In the genomic region with DNA sequence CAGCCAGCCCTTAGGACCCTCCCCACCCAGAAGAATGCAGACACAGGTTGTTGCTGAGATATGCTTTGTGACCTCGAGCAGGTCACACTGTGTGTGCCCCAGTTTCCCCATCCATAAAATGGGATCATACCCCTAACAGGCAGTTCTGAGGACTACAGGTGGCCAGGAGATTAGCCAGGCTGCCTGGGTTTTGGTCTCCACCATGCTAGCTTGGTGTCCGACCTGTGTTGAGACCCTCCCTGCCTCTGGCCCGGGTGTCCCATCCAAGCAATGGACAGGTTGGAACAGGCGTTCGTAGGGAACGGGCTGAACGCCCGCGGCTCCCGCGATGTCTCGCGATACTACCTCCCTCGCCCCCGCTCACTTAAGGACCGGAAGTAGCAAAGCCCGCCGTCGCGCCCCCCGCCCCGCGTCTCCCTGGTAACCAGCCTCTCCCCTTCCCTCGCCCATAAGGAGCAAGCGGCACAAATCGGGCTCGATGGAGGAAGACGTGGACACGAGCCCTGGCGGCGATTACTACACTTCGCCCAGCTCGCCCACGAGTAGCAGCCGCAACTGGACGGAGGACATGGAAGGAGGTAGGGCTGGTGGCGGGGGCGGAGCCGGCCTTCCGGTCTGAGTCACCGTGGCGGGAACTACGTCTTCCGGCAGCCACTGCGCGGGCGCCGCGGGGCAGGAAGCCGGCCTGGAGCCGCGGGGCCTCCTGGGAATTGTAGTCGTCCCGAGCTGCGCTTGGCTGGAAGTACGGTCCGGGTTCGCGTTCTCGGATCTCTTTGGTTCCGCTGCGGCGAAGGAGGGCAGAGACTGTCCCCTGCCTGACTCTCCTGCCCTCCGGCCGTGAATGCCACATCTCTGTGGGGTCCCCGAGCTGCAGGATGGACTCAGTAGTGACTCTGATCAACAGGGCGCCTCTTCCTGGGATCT, we compare ENCODE assay signal across 2 cellular contexts.
TF ChIP-seq lines count a peak whose summit lies in the region.

No MANE protein-coding gene starts in this region.

TF ChIP-seq in HCT116, 20 proteins besides CTCF, POLR2A, EP300 and RAD21:
- TF ChIP-seq CBX3 (IDR thresholded peaks at IDR 0.05; ENCODE audit: low read depth) (0 out of 2 replicates have a peak, but pooled peaks have one; percentile 29), EGR1 (IDR thresholded peaks at IDR 0.05; ENCODE audit: low read depth) (peak; percentile 100), SRF (IDR thresholded peaks at IDR 0.05; ENCODE audit: low read depth) (peak; percentile 75; the same call in 1 of the 2 replicates), JUND (IDR thresholded peaks at IDR 0.05) (peak; percentile 76), ZNF274 (IDR thresholded peaks at IDR 0.05; ENCODE audit: low read depth, low read length) (no peak), POLR2AphosphoS5 (IDR thresholded peaks at IDR 0.05; ENCODE audit: low read depth, low read length) (peak; percentile 70), EZH2phosphoT487 (IDR thresholded peaks at IDR 0.05; ENCODE audit: borderline replicate concordance) (no peak), ZFX (IDR thresholded peaks at IDR 0.05) (no peak; the same call in 1 of the 2 replicates), SP1 (IDR thresholded peaks at IDR 0.05; ENCODE audit: low read depth) (0 out of 2 replicates have a peak, but pooled peaks have one; percentile 50), TCF7L2 (IDR thresholded peaks at IDR 0.05; ENCODE audit: borderline replicate concordance, extremely low read depth, insufficient read depth, insufficient read length) (peak; percentile 22), FOSL1 (IDR thresholded peaks at IDR 0.05; ENCODE audit: low read depth) (peak; percentile 80), YY1 (IDR thresholded peaks at IDR 0.05; ENCODE audit: extremely low read depth, insufficient replicate concordance, low read depth, low read length) (peak; percentile 19), SIN3A (IDR thresholded peaks at IDR 0.05; ENCODE audit: low read depth) (no peak), ELF1 (IDR thresholded peaks at IDR 0.05; ENCODE audit: borderline replicate concordance, low read depth) (peak; percentile 87; the same call in 1 of the 2 replicates), EZH2 (IDR thresholded peaks at IDR 0.05) (no peak), CEBPB (IDR thresholded peaks at IDR 0.05; ENCODE audit: low read depth) (no peak)
- TF ChIP-seq, protein P1, sequence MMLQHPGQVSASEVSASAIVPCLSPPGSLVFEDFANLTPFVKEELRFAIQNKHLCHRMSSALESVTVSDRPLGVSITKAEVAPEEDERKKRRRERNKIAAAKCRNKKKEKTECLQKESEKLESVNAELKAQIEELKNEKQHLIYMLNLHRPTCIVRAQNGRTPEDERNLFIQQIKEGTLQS (IDR thresholded peaks at IDR 0.05), result no peak
- TF ChIP-seq, protein P2, sequence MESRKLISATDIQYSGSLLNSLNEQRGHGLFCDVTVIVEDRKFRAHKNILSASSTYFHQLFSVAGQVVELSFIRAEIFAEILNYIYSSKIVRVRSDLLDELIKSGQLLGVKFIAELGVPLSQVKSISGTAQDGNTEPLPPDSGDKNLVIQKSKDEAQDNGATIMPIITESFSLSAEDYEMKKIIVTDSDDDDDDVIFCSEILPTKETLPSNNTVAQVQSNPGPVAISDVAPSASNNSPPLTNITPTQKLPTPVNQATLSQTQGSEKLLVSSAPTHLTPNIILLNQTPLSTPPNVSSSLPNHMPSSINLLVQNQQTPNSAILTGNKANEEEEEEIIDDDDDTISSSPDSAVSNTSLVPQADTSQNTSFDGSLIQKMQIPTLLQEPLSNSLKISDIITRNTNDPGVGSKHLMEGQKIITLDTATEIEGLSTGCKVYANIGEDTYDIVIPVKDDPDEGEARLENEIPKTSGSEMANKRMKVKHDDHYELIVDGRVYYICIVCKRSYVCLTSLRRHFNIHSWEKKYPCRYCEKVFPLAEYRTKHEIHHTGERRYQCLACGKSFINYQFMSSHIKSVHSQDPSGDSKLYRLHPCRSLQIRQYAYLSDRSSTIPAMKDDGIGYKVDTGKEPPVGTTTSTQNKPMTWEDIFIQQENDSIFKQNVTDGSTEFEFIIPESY (IDR thresholded peaks at IDR 0.05; ENCODE audit: extremely low read depth, insufficient replicate concordance, low read length), result peak; percentile 88
- TF ChIP-seq, protein P3, sequence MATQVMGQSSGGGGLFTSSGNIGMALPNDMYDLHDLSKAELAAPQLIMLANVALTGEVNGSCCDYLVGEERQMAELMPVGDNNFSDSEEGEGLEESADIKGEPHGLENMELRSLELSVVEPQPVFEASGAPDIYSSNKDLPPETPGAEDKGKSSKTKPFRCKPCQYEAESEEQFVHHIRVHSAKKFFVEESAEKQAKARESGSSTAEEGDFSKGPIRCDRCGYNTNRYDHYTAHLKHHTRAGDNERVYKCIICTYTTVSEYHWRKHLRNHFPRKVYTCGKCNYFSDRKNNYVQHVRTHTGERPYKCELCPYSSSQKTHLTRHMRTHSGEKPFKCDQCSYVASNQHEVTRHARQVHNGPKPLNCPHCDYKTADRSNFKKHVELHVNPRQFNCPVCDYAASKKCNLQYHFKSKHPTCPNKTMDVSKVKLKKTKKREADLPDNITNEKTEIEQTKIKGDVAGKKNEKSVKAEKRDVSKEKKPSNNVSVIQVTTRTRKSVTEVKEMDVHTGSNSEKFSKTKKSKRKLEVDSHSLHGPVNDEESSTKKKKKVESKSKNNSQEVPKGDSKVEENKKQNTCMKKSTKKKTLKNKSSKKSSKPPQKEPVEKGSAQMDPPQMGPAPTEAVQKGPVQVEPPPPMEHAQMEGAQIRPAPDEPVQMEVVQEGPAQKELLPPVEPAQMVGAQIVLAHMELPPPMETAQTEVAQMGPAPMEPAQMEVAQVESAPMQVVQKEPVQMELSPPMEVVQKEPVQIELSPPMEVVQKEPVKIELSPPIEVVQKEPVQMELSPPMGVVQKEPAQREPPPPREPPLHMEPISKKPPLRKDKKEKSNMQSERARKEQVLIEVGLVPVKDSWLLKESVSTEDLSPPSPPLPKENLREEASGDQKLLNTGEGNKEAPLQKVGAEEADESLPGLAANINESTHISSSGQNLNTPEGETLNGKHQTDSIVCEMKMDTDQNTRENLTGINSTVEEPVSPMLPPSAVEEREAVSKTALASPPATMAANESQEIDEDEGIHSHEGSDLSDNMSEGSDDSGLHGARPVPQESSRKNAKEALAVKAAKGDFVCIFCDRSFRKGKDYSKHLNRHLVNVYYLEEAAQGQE (IDR thresholded peaks at IDR 0.05; ENCODE audit: low read depth), result no peak
- TF ChIP-seq, protein P4, sequence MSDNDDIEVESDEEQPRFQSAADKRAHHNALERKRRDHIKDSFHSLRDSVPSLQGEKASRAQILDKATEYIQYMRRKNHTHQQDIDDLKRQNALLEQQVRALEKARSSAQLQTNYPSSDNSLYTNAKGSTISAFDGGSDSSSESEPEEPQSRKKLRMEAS (IDR thresholded peaks at IDR 0.05), result peak; percentile 79
TF ChIP-seq in HCT116: peak in this region for 12.

TF ChIP-seq in SK-N-SH, 30 proteins besides CTCF, POLR2A, EP300 and RAD21 (continued from another document):
- TF ChIP-seq, protein P4 (IDR thresholded peaks at IDR 0.05; ENCODE audit: low read depth), result peak; percentile 91
- TF ChIP-seq GABPA (IDR thresholded peaks at IDR 0.05; ENCODE audit: low read depth) (peak; percentile 93), YY1 (IDR thresholded peaks at IDR 0.05; ENCODE audit: low read depth) (peak; percentile 68), GATA2 (CRISPR knock-in tag; IDR thresholded peaks at IDR 0.05) (no peak), RXRA (IDR thresholded peaks at IDR 0.05; ENCODE audit: borderline replicate concordance, low read depth) (no peak), RCOR1 (IDR thresholded peaks at IDR 0.05; ENCODE audit: low read length) (no peak), JUND (IDR thresholded peaks at IDR 0.05) (peak; percentile 73; the same call in 1 of the 2 replicates), MXI1 (IDR thresholded peaks at IDR 0.05; ENCODE audit: low read depth, low read length) (peak; percentile 85), SIN3A (IDR thresholded peaks at IDR 0.05; ENCODE audit: borderline replicate concordance, low read depth, low read length) (peak; percentile 7; the same call in 1 of the 2 replicates), POLR2AphosphoS5 (IDR thresholded peaks at IDR 0.05; ENCODE audit: low read depth, low read length) (peak; percentile 62), FOSL2 (IDR thresholded peaks at IDR 0.05; ENCODE audit: borderline replicate concordance, low read depth) (peak; percentile 90), ELF1 (IDR thresholded peaks at IDR 0.05) (peak; percentile 89), NRF1 (IDR thresholded peaks at IDR 0.05; ENCODE audit: low read depth, low read length) (peak; percentile 56; the same call in 1 of the 2 replicates), CHD2 (IDR thresholded peaks at IDR 0.05; ENCODE audit: low read length, partially characterized antibody) (peak; percentile 98), EZH2phosphoT487 (IDR thresholded peaks at IDR 0.05; ENCODE audit: borderline replicate concordance, low read depth) (no peak), FOXM1 (IDR thresholded peaks at IDR 0.05; ENCODE audit: low read depth) (no peak)
- TF ChIP-seq, protein P5, sequence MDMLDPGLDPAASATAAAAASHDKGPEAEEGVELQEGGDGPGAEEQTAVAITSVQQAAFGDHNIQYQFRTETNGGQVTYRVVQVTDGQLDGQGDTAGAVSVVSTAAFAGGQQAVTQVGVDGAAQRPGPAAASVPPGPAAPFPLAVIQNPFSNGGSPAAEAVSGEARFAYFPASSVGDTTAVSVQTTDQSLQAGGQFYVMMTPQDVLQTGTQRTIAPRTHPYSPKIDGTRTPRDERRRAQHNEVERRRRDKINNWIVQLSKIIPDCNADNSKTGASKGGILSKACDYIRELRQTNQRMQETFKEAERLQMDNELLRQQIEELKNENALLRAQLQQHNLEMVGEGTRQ (IDR thresholded peaks at IDR 0.05; ENCODE audit: borderline replicate concordance, low read depth, low read length), result no peak
- TF ChIP-seq, protein P2 (IDR thresholded peaks at IDR 0.05; ENCODE audit: borderline replicate concordance, low read depth), result peak; percentile 94
- TF ChIP-seq, protein P3 (IDR thresholded peaks at IDR 0.05; ENCODE audit: low read depth, low read length), result no peak
- TF ChIP-seq, protein P6, sequence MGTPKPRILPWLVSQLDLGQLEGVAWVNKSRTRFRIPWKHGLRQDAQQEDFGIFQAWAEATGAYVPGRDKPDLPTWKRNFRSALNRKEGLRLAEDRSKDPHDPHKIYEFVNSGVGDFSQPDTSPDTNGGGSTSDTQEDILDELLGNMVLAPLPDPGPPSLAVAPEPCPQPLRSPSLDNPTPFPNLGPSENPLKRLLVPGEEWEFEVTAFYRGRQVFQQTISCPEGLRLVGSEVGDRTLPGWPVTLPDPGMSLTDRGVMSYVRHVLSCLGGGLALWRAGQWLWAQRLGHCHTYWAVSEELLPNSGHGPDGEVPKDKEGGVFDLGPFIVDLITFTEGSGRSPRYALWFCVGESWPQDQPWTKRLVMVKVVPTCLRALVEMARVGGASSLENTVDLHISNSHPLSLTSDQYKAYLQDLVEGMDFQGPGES (IDR thresholded peaks at IDR 0.05; ENCODE audit: low read depth, low read length), result no peak
